In genomic region chr17:57803026-57803425, GRCh38 we compare ENCODE assay signal across 1 cellular context.
TF ChIP-seq lines count a peak whose summit lies in the region.

No MANE protein-coding gene starts in this region.

TF ChIP-seq in neural cell, 6 proteins besides CTCF, POLR2A, EP300 and RAD21 (continued from another document):
- TF ChIP-seq MXI1 (conservative IDR thresholded peaks at IDR 0.05; ENCODE audit: poor library complexity, severe bottlenecking) (no peak), TAF1 (IDR thresholded peaks at IDR 0.05; ENCODE audit: low read depth) (no peak)
